7 cellular contexts compared by ENCODE assay signal in genomic region chr10:131548176-131548575, GRCh38.
"Had no signal": no experiment of that assay in that cellular context is flagged by ENCODE, and none has a peak within 500 bp of the region (broad histone marks: within the 10 kb centered on the region; RNA-seq: fewer than 3 reads in every experiment).

No MANE protein-coding gene starts in this region.

- DNase-seq: GDM1, GF-D8 had no signal

- H3K4me3 ChIP-seq: GM12878 had no signal

- FAIRE-seq: G401.6, GM12878, GM12892, GM18507, GM19239 had no signal

- ATAC-seq: GM12878 had no signal
